ENCODE assay signal across 17 cellular contexts in genomic region chr21:15006594-15007230, GRCh38. TPM values are rescaled to one million over a fixed set of nuclear protein-coding genes. Genes with fewer than 3 reads are reported as not detected.
DNase-seq lines count a peak whose midpoint lies in the region; ATAC-seq and TF ChIP-seq lines count a peak whose summit lies in the region.
"Had no signal": no experiment of that assay in that cellular context is flagged by ENCODE, and none has a peak within 500 bp of the region (broad histone marks: within the 10 kb centered on the region; RNA-seq: fewer than 3 reads in every experiment).

No MANE protein-coding gene starts in this region.

- H3K9me3 Mint-ChIP-seq in neural progenitor cell: peaks cover 29% of the 10 kb centered on the region
- no peaks in the 10 kb centered on the region for H3K9me3 Mint-ChIP-seq in chondrocyte (ENCODE audit: low read depth)

- H3K27ac ChIP-seq in BLaER1 treated with 17β-estradiol and CSF1 and Interleukin-3, amounts not matched to agents 10 nM and 100 nM: peak overlapping the region in 2 of 11 experiments; percentile 5 to 21; a peak in 1 of 22 replicates
- H3K27ac ChIP-seq in DND-41 (ENCODE audit: low read length) (peak overlapping the region; percentile 80), neural progenitor cell (no peak overlapping the region)
- H3K27ac ChIP-seq: coronary artery had no signal

- TF ChIP-seq CTCF in DND-41 (IDR thresholded peaks at IDR 0.05; ENCODE audit: borderline replicate concordance, extremely low read depth, low read length, poor library complexity, severe bottlenecking): no peak
- TF ChIP-seq CTCF in neural progenitor cell (IDR thresholded peaks at IDR 0.05): no peak
- TF ChIP-seq CTCF in chondrocyte (IDR thresholded peaks at IDR 0.05): no peak

- H3K4me3 Mint-ChIP-seq in neural progenitor cell: no peak overlapping the region
- H3K4me3 Mint-ChIP-seq in chondrocyte (ENCODE audit: unreplicated experiment): no peak overlapping the region
- H3K4me3 Mint-ChIP-seq: activated T-cell treated with anti-CD3 and anti-CD28 coated beads, Interleukin-2, amount 50 U/mL, for 4 hours had no signal

- DNase-seq in DND-41 (no peak), cerebellar cortex (ENCODE audit: low spot score) (peak; percentile 49), neural progenitor cell (ENCODE audit: low spot score) (no peak), erythroblast (lab: John Stamatoyannopoulos, UW) (no peak), SIG-M5 treated with dmso at 0.1 percent for 504 hours (lab: John Stamatoyannopoulos, UW; ENCODE audit: unreplicated experiment) (no peak), chondrocyte (ENCODE audit: low spot score) (no peak)
- DNase-seq: activated CD4-positive, alpha-beta T cell treated with anti-CD3 and anti-CD28 coated beads, Interleukin-2, amount 50 U/mL, for 1 hour; activated T-cell treated with anti-CD3 and anti-CD28 coated beads, Interleukin-2, amount 50 U/mL, for 4 hours; aorta; BE2C; NCI-H2029; NCI-H524; right cardiac atrium; SK-N-SH; stimulated activated CD4-positive, alpha-beta T cell treated with anti-CD3 and anti-CD28 coated beads, Interleukin-1b, Interleukin-23, amount 100 ng/mL, for 48 hours had no signal

- peaks cover 23 to 60% (median 44%) of the 10 kb centered on the region in 10 experiments for H3K4me1 ChIP-seq in BLaER1 treated with 17β-estradiol and CSF1 and Interleukin-3, amounts not matched to agents 10 nM and 100 nM
- H3K4me1 ChIP-seq in DND-41 (ENCODE audit: insufficient read depth, low read length) (peaks cover 36% of the 10 kb centered on the region), neural progenitor cell (peaks cover 15% of the 10 kb centered on the region)

- H3K27me3 ChIP-seq in BLaER1 treated with 17β-estradiol and CSF1 and Interleukin-3, amounts not matched to agents 10 nM and 100 nM: no peaks in the 10 kb centered on the region
- H3K27me3 ChIP-seq in DND-41 (ENCODE audit: insufficient read depth, low read length, poor library complexity) (no peaks in the 10 kb centered on the region), neural progenitor cell (peaks cover 63% of the 10 kb centered on the region)
- H3K27me3 ChIP-seq: BE2C had no signal

- peaks cover 67% of the 10 kb centered on the region for H3K79me2 ChIP-seq in DND-41 (ENCODE audit: insufficient read depth, low read length)
- H3K79me2 ChIP-seq in neural progenitor cell (ENCODE audit: low read depth): peaks cover 65% of the 10 kb centered on the region

- H4K20me1 ChIP-seq in BLaER1 treated with 17β-estradiol and CSF1 and Interleukin-3, amounts not matched to agents 10 nM and 100 nM: peaks cover 43 to 99% (median 88%) of the 10 kb centered on the region in 11 experiments; a peak in 21 of 22 replicates
- H4K20me1 ChIP-seq in DND-41 (ENCODE audit: insufficient read depth, low read length) (peaks cover 5% of the 10 kb centered on the region; the same call in 1 of the 2 replicates), neural progenitor cell (ENCODE audit: low read depth) (peaks cover 86% of the 10 kb centered on the region)

- peaks cover 0 to 11% (median 0%) of the 10 kb centered on the region in 11 experiments; a peak in 1 of 22 replicates for H3K9me3 ChIP-seq in BLaER1 treated with 17β-estradiol and CSF1 and Interleukin-3, amounts not matched to agents 10 nM and 100 nM (replicated peaks in 1 of 11)
- H3K9me3 ChIP-seq in DND-41 (ENCODE audit: insufficient read depth, low read length, severe bottlenecking) (no peaks in the 10 kb centered on the region), neural progenitor cell (ENCODE audit: low read depth) (no peaks in the 10 kb centered on the region)
- H3K9me3 ChIP-seq: BE2C, SK-N-SH had no signal

- H3K27me3 Mint-ChIP-seq in neural progenitor cell (ENCODE audit: insufficient read depth, low read depth): no peaks in the 10 kb centered on the region
- H3K27me3 Mint-ChIP-seq in chondrocyte (ENCODE audit: low read depth): no peaks in the 10 kb centered on the region

- H3K27ac Mint-ChIP-seq in neural progenitor cell (peak overlapping the region; percentile 35), chondrocyte (ENCODE audit: unreplicated experiment) (no peak overlapping the region)

- ATAC-seq in DND-41 (ENCODE audit: insufficient read depth, low read depth): no peak
- ATAC-seq: activated T-cell treated with anti-CD3 and anti-CD28 coated beads, Interleukin-2, amount 50 U/mL, for 4 hours had no signal

- no peak overlapping the region for H3K4me3 ChIP-seq in BLaER1 treated with 17β-estradiol and CSF1 and Interleukin-3, amounts not matched to agents 10 nM and 100 nM
- H3K4me3 ChIP-seq in DND-41 (ENCODE audit: low read depth in 1 of 2, low read length in 2 of 2) (no peak overlapping the region), neural progenitor cell (no peak overlapping the region)
- H3K4me3 ChIP-seq: coronary artery had no signal

- H3F3A ChIP-seq in neural progenitor cell (ENCODE audit: low read depth): no peaks in the 10 kb centered on the region

- peaks cover 44 to 94% (median 85%) of the 10 kb centered on the region in 11 experiments for H3K36me3 ChIP-seq in BLaER1 treated with 17β-estradiol and CSF1 and Interleukin-3, amounts not matched to agents 10 nM and 100 nM
- H3K36me3 ChIP-seq in DND-41 (ENCODE audit: insufficient read depth, low read length): peaks cover 8% of the 10 kb centered on the region; the same call in 1 of the 2 replicates
- no peaks in the 10 kb centered on the region for H3K36me3 ChIP-seq in neural progenitor cell
- H3K36me3 ChIP-seq: BE2C had no signal

- H3K9ac ChIP-seq in BLaER1 treated with 17β-estradiol and CSF1 and Interleukin-3, amounts not matched to agents 10 nM and 100 nM: no peak overlapping the region
- H3K9ac ChIP-seq in DND-41 (ENCODE audit: low read depth, low read length): peak overlapping the region; percentile 49; the same call in 1 of the 2 replicates
- no peak overlapping the region for H3K9ac ChIP-seq in neural progenitor cell
- H3K9ac ChIP-seq: SK-N-SH had no signal

- peak overlapping the region; percentile 11 to 59 (median 44); a peak in 18 of 22 replicates for H3K4me2 ChIP-seq in BLaER1 treated with 17β-estradiol and CSF1 and Interleukin-3, amounts not matched to agents 10 nM and 100 nM
- peak overlapping the region; percentile 59; the same call in 1 of the 2 replicates for H3K4me2 ChIP-seq in DND-41 (ENCODE audit: insufficient read depth, low read length)
- H3K4me2 ChIP-seq in neural progenitor cell: no peak overlapping the region
- H3K4me2 ChIP-seq: SK-N-SH had no signal

- H3K4me1 Mint-ChIP-seq in neural progenitor cell: peaks cover 62% of the 10 kb centered on the region
- H3K4me1 Mint-ChIP-seq in chondrocyte (ENCODE audit: low read depth): peaks cover 60% of the 10 kb centered on the region

- no peak for TF ChIP-seq POLR2A in erythroblast (IDR thresholded peaks at IDR 0.05; ENCODE audit: low read length)

- H3K36me3 Mint-ChIP-seq in neural progenitor cell (peaks cover 40% of the 10 kb centered on the region), chondrocyte (ENCODE audit: low read depth) (peaks cover 5% of the 10 kb centered on the region)

- no peak overlapping the region for H2AFZ ChIP-seq in DND-41 (ENCODE audit: low read depth, low read length)
- no peak overlapping the region for H2AFZ ChIP-seq in neural progenitor cell (replicated peaks)

RNA-seq across cellular contexts. Expression of gene NRIP1, which starts 58.1 kb away (rescaled TPM):
- total RNA-seq in neural progenitor cell (ENCODE audit: low replicate concordance) (45.9 and 59.1 TPM in 2 replicates), chondrocyte (22.4 to 23.6 TPM (median 22.6 TPM) in 3 replicates)
